20 cellular contexts compared by ENCODE assay signal in genomic region chr9:8106362-8106761, GRCh38.
"Had no signal": no experiment of that assay in that cellular context is flagged by ENCODE, and none has a peak within 500 bp of the region (broad histone marks: within the 10 kb centered on the region; RNA-seq: fewer than 3 reads in every experiment).

No MANE protein-coding gene starts in this region.

- H3K4me3 ChIP-seq: coronary artery, dorsolateral prefrontal cortex, esophagus squamous epithelium, gastrocnemius medialis, heart right ventricle, left lung, lower lobe of right lung, mucosa of descending colon had no signal

- H3K27ac ChIP-seq: coronary artery, dorsolateral prefrontal cortex, esophagus squamous epithelium, gastrocnemius medialis, heart right ventricle, left lung, lower lobe of right lung had no signal

- H3K27me3 ChIP-seq: esophagus squamous epithelium, gastrocnemius medialis, heart right ventricle, left lung had no signal

- H3K36me3 ChIP-seq: esophagus squamous epithelium, gastrocnemius medialis, heart right ventricle, left lung, lower lobe of right lung had no signal

- ATAC-seq: gastrocnemius medialis, heart right ventricle, left cardiac atrium, left lung, left ventricle myocardium superior, lower lobe of right lung, mucosa of descending colon had no signal

- H3K4me1 ChIP-seq: esophagus squamous epithelium, gastrocnemius medialis, heart right ventricle, left lung, lower lobe of right lung had no signal

- H3K9me3 ChIP-seq: esophagus squamous epithelium, gastrocnemius medialis, left lung, lower lobe of right lung, mucosa of descending colon had no signal

- DNase-seq: dermis blood vessel endothelial cell; dorsolateral prefrontal cortex; effector CD4-positive, alpha-beta T cell; effector memory CD4-positive, alpha-beta T cell; esophagus squamous epithelium; foreskin fibroblast; foreskin melanocyte; gastrocnemius medialis; glutamatergic neuron; head of caudate nucleus; heart right ventricle; hippocampal formation; left cardiac atrium; left lung; left ventricle myocardium superior; lower lobe of right lung; mesenchymal stem cell; mucosa of descending colon; naive B cell had no signal
